9 cellular contexts compared by ENCODE assay signal in genomic region chr13:37068962-37069361, GRCh38. TPM values are rescaled to one million over a fixed set of nuclear protein-coding genes. Genes with fewer than 3 reads are reported as not detected.
DNase-seq lines count a peak whose midpoint lies in the region; ATAC-seq and TF ChIP-seq lines count a peak whose summit lies in the region.
"Had no signal": no experiment of that assay in that cellular context is flagged by ENCODE, and none has a peak within 500 bp of the region (broad histone marks: within the 10 kb centered on the region; RNA-seq: fewer than 3 reads in every experiment).

No MANE protein-coding gene starts in this region.

- no peak overlapping the region for H3K4me3 ChIP-seq in A673 (ENCODE audit: low read depth, low read length, poor library complexity, severe bottlenecking)
- no peak overlapping the region for H3K4me3 ChIP-seq in RWPE2 (ENCODE audit: severe bottlenecking)
- H3K4me3 ChIP-seq in HAP-1 = no peak overlapping the region

- in situ Hi-C loops in GM13977 (cut with MboI; ENCODE audit: low pct_unique_long_range_greater_than_20kb, low sequenced_read_pairs, unreplicated experiment) (no loop called here), HAP-1 (cut with MboI; ENCODE audit: low sequenced_read_pairs) (no loop called here)

- no peak overlapping the region for H3K27ac Mint-ChIP-seq in T-cell

- no peak overlapping the region for H3K4me3 Mint-ChIP-seq in T-cell

- no TSS peak for BruUV-seq in A673 (replicated peaks; lab: Mats Ljungman, UMichigan)

- H3K4me1 Mint-ChIP-seq in T-cell = no peaks in the 10 kb centered on the region

- peak; percentile 70 for TF ChIP-seq CTCF in A673 (conservative IDR thresholded peaks at IDR 0.05; ENCODE audit: low read depth, low read length)
- TF ChIP-seq CTCF in GM13977 (IDR thresholded peaks at IDR 0.05; ENCODE audit: extremely low read depth, insufficient read depth, missing control alignments) = peak; percentile 27
- TF ChIP-seq CTCF in RWPE2 (IDR thresholded peaks at IDR 0.05; ENCODE audit: poor library complexity, severe bottlenecking) = peak; percentile 49

- H3K9me3 Mint-ChIP-seq in T-cell = no peaks in the 10 kb centered on the region

- POLR2A ChIA-PET in A673 (lab: Charles Lee; ENCODE audit: low non-redundant PET) = no interaction called here
- POLR2A ChIA-PET in T-cell (lab: Charles Lee) = no interaction called here

- no peaks in the 10 kb centered on the region for H3K9me3 ChIP-seq in A673 (ENCODE audit: low read depth, low read length, poor library complexity, severe bottlenecking)
- H3K9me3 ChIP-seq in RWPE2 (ENCODE audit: severe bottlenecking) = no peaks in the 10 kb centered on the region
- no peaks in the 10 kb centered on the region for H3K9me3 ChIP-seq in HAP-1

- DNase-seq in A673 (ENCODE audit: low spot score) = peak; percentile 50
- peak; percentile 15 for DNase-seq in GM13977 (ENCODE audit: low spot score)
- no peak for DNase-seq in RWPE2 (ENCODE audit: low spot score)
- DNase-seq in fibroblast of the conjunctiva (ENCODE audit: low read depth) = peak; percentile 5
- no peak for DNase-seq in HAP-1 (ENCODE audit: low spot score in 2 of 2)
- no peak for DNase-seq in T-cell
- DNase-seq: caudate nucleus had no signal

- H3K27ac ChIP-seq in A673 (ENCODE audit: low read depth, low read length, poor library complexity, severe bottlenecking) (no peak overlapping the region), RWPE2 (ENCODE audit: poor library complexity, severe bottlenecking) (no peak overlapping the region)

- H3K27me3 ChIP-seq in A673 (replicated peaks; ENCODE audit: insufficient read depth, low read depth, low read length, poor library complexity) = no peaks in the 10 kb centered on the region
- H3K27me3 ChIP-seq in RWPE2 (ENCODE audit: insufficient read depth, poor library complexity, severe bottlenecking) = no peaks in the 10 kb centered on the region
- H3K27me3 ChIP-seq in HAP-1 (ENCODE audit: low read depth) = no peaks in the 10 kb centered on the region

- no peak for ATAC-seq in RWPE2 (ENCODE audit: low read depth)
- ATAC-seq in GM18861 (IDR thresholded peaks at IDR 0.05; ENCODE audit: unreplicated experiment) = no peak
- no peak for ATAC-seq in GM21367 (IDR thresholded peaks at IDR 0.05; ENCODE audit: unreplicated experiment)
- ATAC-seq in T-cell (replicated peaks in 1 of 4) = no peak

- intact Hi-C loops in A673 (cut with micrococcal nuclease; ENCODE audit: unreplicated experiment) = loop anchor here (2.0 to 10.0 kb wide), 3 partner anchors 224 to 1084 kb away; no protein-coding TSS in a partner anchor

- H3K4me1 ChIP-seq in A673 (ENCODE audit: insufficient read depth, low read length, poor library complexity, severe bottlenecking) = no peaks in the 10 kb centered on the region
- H3K4me1 ChIP-seq in RWPE2 (ENCODE audit: insufficient read depth, poor library complexity, severe bottlenecking) = no peaks in the 10 kb centered on the region
- no peaks in the 10 kb centered on the region for H3K4me1 ChIP-seq in HAP-1

- CTCF ChIA-PET in A673 (lab: Charles Lee) (interaction anchor here (0.6 kb wide), 1 partner anchor 647 kb away, joined by 5 read pairs; no protein-coding TSS in a partner anchor), T-cell (lab: Charles Lee) (interaction anchor here in 1 of 2 donors (0.6 to 0.8 kb wide), 2 partner anchors 79 to 636 kb away, joined by 3 to 8 read pairs; no protein-coding TSS in a partner anchor)

- H3K27me3 Mint-ChIP-seq in T-cell = peaks cover 3 to 12% of the 10 kb centered on the region in 2 donors

- H3K36me3 Mint-ChIP-seq in T-cell = no peaks in the 10 kb centered on the region

- H3K36me3 ChIP-seq in A673 (ENCODE audit: insufficient read depth, low read length, poor library complexity, severe bottlenecking) (no peaks in the 10 kb centered on the region), RWPE2 (ENCODE audit: low read depth) (no peaks in the 10 kb centered on the region), HAP-1 (replicated peaks) (no peaks in the 10 kb centered on the region)

RNA-seq across cellular contexts. Expression of gene SUPT20H, which starts 9.5 kb away (rescaled TPM):
- total RNA-seq in A673 (2021) (82.6 and 94.4 TPM in 2 replicates), T-cell (10 to 100 TPM; 73.8 to 90.9 (median 87.3) TPM)

RNA-seq across cellular contexts. Expression of gene CSNK1A1L, which starts 36.5 kb away (rescaled TPM):
- total RNA-seq in A673 (2021) (not detected in 2 replicates), T-cell (not detected)

Comparison
In these comparisons a context has a peak if more than half of its experiments do, and no peak if none do; other contexts are left out.
1. DNase-seq: peak in A673 (single experiment), GM13977 (single experiment) and fibroblast of the conjunctiva (single experiment); none in RWPE2 (single experiment), HAP-1 (0 of 2) and T-cell (0 of 34).
2. Peak in every context shown above with its lines, with median percentiles within 50 percentile points of each other: CTCF ChIP-seq.